In the genomic region with DNA sequence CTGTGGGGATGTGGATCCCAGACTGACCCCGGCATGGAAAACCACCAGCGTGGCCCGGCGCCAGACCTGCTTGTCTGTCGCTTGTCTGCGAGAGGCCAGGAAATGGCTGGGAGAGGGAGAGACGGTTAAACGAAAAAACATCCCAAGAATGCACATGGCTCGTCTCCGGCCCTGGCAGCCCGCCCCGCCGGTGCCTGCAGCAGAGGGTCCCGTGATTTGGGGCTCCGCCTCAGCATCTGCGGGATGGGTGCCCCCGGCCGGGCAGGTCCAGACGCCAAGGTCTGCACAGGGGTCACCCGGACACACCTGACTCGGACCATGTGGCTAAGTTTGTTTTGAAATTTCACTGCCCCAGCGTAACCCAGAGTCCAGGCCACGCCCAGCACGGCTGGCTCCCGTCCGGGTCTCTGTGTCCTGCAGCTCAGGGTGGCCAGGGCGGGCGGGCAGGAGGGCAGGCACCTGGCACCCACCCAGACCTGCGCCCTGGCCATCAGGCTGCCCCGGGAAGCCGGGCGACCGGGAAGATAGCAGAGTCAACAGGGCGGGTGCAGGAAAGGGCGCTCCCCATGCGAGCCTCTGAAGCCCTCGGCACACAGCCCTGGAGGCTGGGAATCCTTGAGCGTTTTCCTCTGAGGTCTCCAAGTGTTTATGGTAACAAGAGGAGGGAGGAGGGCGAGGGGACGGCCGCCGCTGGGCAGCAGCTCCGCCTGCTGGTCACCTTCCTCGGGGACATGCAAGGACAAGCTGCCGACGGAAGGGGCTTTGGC, we compare ENCODE assay signal across 8 cellular contexts.
DNase-seq lines count a peak whose midpoint lies in the region; ATAC-seq and TF ChIP-seq lines count a peak whose summit lies in the region.

No MANE protein-coding gene starts in this region.

- H3K4me1 Mint-ChIP-seq in natural killer cell, result peaks cover 0 to 6% of the 10 kb centered on the region in 2 donors

- TF ChIP-seq CTCF in BJ (IDR thresholded peaks at IDR 0.05; ENCODE audit: insufficient read depth, low read depth, low read length) (peak; percentile 98), natural killer cell (IDR thresholded peaks at IDR 0.05) (peak; percentile 64)

- H3K4me3 Mint-ChIP-seq in natural killer cell, result peak overlapping the region; percentile 47

- ATAC-seq in natural killer cell, result peak in 2 of 3 donors; percentile 81 to 83
- no peak for ATAC-seq in stimulated activated naive CD8-positive, alpha-beta T cell treated with anti-CD3 and anti-CD28 coated beads, Interleukin-15, Interleukin-2, amounts not matched to agents 100 U/mL and 50 U/mL, for 24 hours

- POLR2A ChIA-PET in BJ (lab: Charles Lee), result interaction anchor here (0.5 to 2.7 kb wide), 5 partner anchors 89 to 123 kb away, joined by 3 to 41 read pairs (median 4); a partner anchor contains a TSS

- H3K27ac Mint-ChIP-seq in natural killer cell, result no peak overlapping the region

- peaks cover 0 to 6% of the 10 kb centered on the region in 2 donors for H3K27me3 Mint-ChIP-seq in natural killer cell (ENCODE audit: low read depth in 2 of 2)

- no peaks in the 10 kb centered on the region for H3K9me3 Mint-ChIP-seq in natural killer cell

- no peaks in the 10 kb centered on the region for H3K27me3 ChIP-seq in BJ (ENCODE audit: control insufficient read depth, insufficient read depth, low read length)

- DNase-seq in BJ (ENCODE audit: low read depth), result peak; percentile 65
- DNase-seq in HPDE6-E6E7 (ENCODE audit: extremely low spot score), result peak; percentile 63
- peak; percentile 51 to 52 for DNase-seq in SHP77 (lab: John Stamatoyannopoulos, UW)
- peak; percentile 38 for DNase-seq in activated gamma-delta T cell treated with anti-CD3 and anti-CD28 coated beads, Interleukin-2, amount 50 U/mL, for 16 hours (ENCODE audit: low read depth)
- DNase-seq in fibroblast of the conjunctiva (ENCODE audit: low read depth), result peak; percentile 80
- peak; percentile 62 for DNase-seq in natural killer cell
- DNase-seq in stimulated activated naive CD8-positive, alpha-beta T cell treated with anti-CD3 and anti-CD28 coated beads, Interleukin-15, Interleukin-2, amounts not matched to agents 100 U/mL and 50 U/mL, for 24 hours, result peak; percentile 73
- no peak for DNase-seq in OCI-M2 (lab: John Stamatoyannopoulos, UW; ENCODE audit: unreplicated experiment)

- CTCF ChIA-PET in BJ (lab: Yijun Ruan, JAX), result interaction anchor here (0.7 to 5.0 kb wide), 41 partner anchors 8 to 122 kb away, joined by 3 to 65 read pairs (median 6); a partner anchor contains a TSS

- intact Hi-C loops in natural killer cell (cut with micrococcal nuclease), result loop anchor here (1.0 kb wide), 2 partner anchors 101 to 105 kb away; no protein-coding TSS in a partner anchor

- H3K36me3 ChIP-seq in BJ (ENCODE audit: control insufficient read depth, insufficient read depth, low read length), result no peaks in the 10 kb centered on the region

- peak overlapping the region; percentile 40 for H3K4me3 ChIP-seq in BJ (ENCODE audit: low read depth, low read length)

- no peaks in the 10 kb centered on the region for H3K36me3 Mint-ChIP-seq in natural killer cell
